ENCODE assay signal across 1 cellular context in the genomic region with DNA sequence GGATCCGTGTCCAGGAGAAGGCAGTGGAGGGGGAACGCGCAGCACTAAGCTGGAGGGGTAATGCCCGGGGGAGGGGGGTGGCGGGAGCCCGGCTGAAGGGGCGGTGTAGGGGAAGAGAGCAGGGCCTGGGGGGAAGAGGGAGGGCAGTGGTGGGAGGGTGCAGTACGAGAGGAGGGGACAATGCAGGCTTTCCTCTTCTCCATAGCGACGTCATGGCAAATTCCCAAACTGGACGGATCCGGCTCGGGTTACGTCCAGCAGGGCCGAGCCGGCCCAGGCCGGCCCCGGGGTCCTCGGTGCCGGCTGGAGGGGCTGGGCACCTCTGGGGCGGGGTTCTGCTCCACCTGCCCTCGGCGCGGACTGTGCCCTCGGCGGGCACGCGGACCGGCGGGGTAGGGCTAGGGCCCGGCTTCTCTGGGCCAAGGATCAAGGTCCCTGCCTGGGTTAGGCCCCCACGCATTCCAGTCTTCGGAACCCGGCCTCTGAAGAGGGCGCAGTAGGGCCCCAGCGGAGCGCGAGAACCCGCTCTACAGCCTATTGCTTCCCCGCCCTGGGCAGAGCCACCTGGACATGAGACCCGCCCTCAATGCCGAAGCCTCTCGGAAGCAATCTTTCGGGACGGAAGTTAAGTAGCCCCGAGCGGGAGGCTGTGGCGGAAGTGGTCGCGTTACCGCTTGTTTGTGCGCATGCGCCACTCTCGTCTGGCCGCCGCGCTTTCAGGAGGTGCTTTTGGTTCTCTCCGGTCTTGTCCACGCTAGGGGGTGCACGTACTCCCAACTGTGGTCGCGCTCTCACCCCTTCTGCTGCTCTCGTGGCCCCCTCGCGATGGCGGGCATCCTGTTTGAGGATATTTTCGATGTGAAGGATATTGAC.
TF ChIP-seq lines count a peak whose summit lies in the region.

No MANE protein-coding gene starts in this region.

TF ChIP-seq in K562, 482 proteins besides CTCF, POLR2A, EP300 and RAD21 (continued from another document and continues in another):
- TF ChIP-seq, protein P1, sequence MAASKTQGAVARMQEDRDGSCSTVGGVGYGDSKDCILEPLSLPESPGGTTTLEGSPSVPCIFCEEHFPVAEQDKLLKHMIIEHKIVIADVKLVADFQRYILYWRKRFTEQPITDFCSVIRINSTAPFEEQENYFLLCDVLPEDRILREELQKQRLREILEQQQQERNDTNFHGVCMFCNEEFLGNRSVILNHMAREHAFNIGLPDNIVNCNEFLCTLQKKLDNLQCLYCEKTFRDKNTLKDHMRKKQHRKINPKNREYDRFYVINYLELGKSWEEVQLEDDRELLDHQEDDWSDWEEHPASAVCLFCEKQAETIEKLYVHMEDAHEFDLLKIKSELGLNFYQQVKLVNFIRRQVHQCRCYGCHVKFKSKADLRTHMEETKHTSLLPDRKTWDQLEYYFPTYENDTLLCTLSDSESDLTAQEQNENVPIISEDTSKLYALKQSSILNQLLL (CRISPR knock-in tag; IDR thresholded peaks at IDR 0.05; ENCODE audit: borderline replicate concordance): no peak
- peak; percentile 46 to 92 (median 51); a peak in 4 of 6 replicates for TF ChIP-seq ZBTB11 (CRISPR knock-in tag; IDR thresholded peaks at IDR 0.05)
- TF ChIP-seq U2AF1 (optimal IDR thresholded peaks at IDR 0.05; ENCODE audit: low read depth, low read length): no peak
- no peak; the same call in 1 of the 2 replicates for TF ChIP-seq ZBTB1 (CRISPR knock-in tag; IDR thresholded peaks at IDR 0.05; ENCODE audit: borderline replicate concordance, low read depth)
- TF ChIP-seq CHD1 (IDR thresholded peaks at IDR 0.05; ENCODE audit: low read length): no peak
- no peak for TF ChIP-seq ZNF57 (CRISPR knock-in tag; IDR thresholded peaks at IDR 0.05)
- TF ChIP-seq VEZF1 (CRISPR knock-in tag; IDR thresholded peaks at IDR 0.05): peak; percentile 81
- no peak for TF ChIP-seq PHTF2 (CRISPR knock-in tag; IDR thresholded peaks at IDR 0.05)
- TF ChIP-seq, protein P2, sequence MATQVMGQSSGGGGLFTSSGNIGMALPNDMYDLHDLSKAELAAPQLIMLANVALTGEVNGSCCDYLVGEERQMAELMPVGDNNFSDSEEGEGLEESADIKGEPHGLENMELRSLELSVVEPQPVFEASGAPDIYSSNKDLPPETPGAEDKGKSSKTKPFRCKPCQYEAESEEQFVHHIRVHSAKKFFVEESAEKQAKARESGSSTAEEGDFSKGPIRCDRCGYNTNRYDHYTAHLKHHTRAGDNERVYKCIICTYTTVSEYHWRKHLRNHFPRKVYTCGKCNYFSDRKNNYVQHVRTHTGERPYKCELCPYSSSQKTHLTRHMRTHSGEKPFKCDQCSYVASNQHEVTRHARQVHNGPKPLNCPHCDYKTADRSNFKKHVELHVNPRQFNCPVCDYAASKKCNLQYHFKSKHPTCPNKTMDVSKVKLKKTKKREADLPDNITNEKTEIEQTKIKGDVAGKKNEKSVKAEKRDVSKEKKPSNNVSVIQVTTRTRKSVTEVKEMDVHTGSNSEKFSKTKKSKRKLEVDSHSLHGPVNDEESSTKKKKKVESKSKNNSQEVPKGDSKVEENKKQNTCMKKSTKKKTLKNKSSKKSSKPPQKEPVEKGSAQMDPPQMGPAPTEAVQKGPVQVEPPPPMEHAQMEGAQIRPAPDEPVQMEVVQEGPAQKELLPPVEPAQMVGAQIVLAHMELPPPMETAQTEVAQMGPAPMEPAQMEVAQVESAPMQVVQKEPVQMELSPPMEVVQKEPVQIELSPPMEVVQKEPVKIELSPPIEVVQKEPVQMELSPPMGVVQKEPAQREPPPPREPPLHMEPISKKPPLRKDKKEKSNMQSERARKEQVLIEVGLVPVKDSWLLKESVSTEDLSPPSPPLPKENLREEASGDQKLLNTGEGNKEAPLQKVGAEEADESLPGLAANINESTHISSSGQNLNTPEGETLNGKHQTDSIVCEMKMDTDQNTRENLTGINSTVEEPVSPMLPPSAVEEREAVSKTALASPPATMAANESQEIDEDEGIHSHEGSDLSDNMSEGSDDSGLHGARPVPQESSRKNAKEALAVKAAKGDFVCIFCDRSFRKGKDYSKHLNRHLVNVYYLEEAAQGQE (CRISPR knock-in tag; IDR thresholded peaks at IDR 0.05; ENCODE audit: low read depth): 0 out of 2 replicates have a peak, but pooled peaks have one; percentile 50
- TF ChIP-seq CAMTA2 (CRISPR knock-in tag; conservative IDR thresholded peaks at IDR 0.05): no peak; the same call in 1 of the 2 replicates
- TF ChIP-seq HDAC2 (IDR thresholded peaks at IDR 0.05): 0 out of 2 replicates have a peak, but pooled peaks have one; percentile 46
- TF ChIP-seq ZSCAN32 (CRISPR knock-in tag; IDR thresholded peaks at IDR 0.05): no peak
- TF ChIP-seq E2F3 (CRISPR knock-in tag; IDR thresholded peaks at IDR 0.05): no peak
- TF ChIP-seq SIN3B (IDR thresholded peaks at IDR 0.05; ENCODE audit: low read depth): no peak
- TF ChIP-seq KLF13 (tag; IDR thresholded peaks at IDR 0.05; ENCODE audit: borderline replicate concordance, low read depth): no peak
- TF ChIP-seq RHOXF2B (CRISPR knock-in tag; conservative IDR thresholded peaks at IDR 0.05): no peak
- TF ChIP-seq ZNF408 (CRISPR knock-in tag; IDR thresholded peaks at IDR 0.05; ENCODE audit: low read depth): no peak
- no peak for TF ChIP-seq THAP12 (CRISPR knock-in tag; IDR thresholded peaks at IDR 0.05)
- TF ChIP-seq, protein P3, sequence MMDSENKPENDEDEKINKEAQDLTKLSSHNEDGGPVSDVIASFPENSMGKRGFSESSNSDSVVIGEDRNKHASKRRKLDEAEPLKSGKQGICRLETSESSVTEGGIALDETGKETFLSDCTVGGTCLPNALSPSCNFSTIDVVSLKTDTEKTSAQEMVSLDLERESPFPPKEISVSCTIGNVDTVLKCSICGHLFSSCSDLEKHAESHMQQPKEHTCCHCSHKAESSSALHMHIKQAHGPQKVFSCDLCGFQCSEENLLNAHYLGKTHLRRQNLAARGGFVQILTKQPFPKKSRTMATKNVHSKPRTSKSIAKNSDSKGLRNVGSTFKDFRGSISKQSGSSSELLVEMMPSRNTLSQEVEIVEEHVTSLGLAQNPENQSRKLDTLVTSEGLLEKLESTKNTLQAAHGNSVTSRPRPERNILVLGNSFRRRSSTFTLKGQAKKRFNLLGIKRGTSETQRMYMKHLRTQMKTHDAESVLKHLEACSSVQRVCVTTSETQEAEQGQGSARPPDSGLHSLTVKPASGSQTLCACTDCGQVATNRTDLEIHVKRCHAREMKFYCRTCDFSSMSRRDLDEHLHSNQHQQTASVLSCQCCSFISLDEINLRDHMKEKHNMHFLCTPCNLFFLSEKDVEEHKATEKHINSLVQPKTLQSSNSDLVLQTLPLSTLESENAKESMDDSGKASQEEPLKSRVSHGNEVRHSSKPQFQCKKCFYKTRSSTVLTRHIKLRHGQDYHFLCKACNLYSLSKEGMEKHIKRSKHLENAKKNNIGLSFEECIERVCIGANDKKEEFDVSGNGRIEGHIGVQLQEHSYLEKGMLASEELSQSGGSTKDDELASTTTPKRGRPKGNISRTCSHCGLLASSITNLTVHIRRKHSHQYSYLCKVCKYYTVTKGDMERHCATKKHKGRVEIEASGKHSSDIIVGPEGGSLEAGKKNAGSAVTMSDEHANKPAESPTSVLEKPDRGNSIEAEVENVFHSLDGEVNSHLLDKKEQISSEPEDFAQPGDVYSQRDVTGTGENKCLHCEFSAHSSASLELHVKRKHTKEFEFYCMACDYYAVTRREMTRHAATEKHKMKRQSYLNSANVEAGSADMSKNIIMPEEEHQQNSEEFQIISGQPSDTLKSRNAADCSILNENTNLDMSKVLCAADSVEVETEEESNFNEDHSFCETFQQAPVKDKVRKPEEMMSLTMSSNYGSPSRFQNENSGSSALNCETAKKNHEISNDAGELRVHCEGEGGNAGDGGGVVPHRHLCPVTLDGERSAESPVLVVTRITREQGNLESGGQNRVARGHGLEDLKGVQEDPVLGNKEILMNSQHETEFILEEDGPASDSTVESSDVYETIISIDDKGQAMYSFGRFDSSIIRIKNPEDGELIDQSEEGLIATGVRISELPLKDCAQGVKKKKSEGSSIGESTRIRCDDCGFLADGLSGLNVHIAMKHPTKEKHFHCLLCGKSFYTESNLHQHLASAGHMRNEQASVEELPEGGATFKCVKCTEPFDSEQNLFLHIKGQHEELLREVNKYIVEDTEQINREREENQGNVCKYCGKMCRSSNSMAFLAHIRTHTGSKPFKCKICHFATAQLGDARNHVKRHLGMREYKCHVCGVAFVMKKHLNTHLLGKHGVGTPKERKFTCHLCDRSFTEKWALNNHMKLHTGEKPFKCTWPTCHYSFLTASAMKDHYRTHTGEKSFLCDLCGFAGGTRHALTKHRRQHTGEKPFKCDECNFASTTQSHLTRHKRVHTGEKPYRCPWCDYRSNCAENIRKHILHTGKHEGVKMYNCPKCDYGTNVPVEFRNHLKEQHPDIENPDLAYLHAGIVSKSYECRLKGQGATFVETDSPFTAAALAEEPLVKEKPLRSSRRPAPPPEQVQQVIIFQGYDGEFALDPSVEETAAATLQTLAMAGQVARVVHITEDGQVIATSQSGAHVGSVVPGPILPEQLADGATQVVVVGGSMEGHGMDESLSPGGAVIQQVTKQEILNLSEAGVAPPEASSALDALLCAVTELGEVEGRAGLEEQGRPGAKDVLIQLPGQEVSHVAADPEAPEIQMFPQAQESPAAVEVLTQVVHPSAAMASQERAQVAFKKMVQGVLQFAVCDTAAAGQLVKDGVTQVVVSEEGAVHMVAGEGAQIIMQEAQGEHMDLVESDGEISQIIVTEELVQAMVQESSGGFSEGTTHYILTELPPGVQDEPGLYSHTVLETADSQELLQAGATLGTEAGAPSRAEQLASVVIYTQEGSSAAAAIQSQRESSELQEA (IDR thresholded peaks at IDR 0.05; ENCODE audit: low read depth): no peak
- no peak for TF ChIP-seq ZNF212 (CRISPR knock-in tag; IDR thresholded peaks at IDR 0.05)
- TF ChIP-seq SUPT5H (IDR thresholded peaks at IDR 0.05): peak; percentile 90
- TF ChIP-seq, protein P4, sequence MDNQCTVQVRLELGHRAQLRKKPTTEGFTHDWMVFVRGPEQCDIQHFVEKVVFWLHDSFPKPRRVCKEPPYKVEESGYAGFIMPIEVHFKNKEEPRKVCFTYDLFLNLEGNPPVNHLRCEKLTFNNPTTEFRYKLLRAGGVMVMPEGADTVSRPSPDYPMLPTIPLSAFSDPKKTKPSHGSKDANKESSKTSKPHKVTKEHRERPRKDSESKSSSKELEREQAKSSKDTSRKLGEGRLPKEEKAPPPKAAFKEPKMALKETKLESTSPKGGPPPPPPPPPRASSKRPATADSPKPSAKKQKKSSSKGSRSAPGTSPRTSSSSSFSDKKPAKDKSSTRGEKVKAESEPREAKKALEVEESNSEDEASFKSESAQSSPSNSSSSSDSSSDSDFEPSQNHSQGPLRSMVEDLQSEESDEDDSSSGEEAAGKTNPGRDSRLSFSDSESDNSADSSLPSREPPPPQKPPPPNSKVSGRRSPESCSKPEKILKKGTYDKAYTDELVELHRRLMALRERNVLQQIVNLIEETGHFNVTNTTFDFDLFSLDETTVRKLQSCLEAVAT (IDR thresholded peaks at IDR 0.05): peak in 1 of 2 experiments; percentile 75; a peak in 1 of 4 replicates
- no peak for TF ChIP-seq SRSF7 (optimal IDR thresholded peaks at IDR 0.05; ENCODE audit: low read depth, low read length)
- no peak for TF ChIP-seq RBM25 (IDR thresholded peaks at IDR 0.05; ENCODE audit: low read depth, low read length, severe bottlenecking)
- TF ChIP-seq ZFP1 (CRISPR knock-in tag; IDR thresholded peaks at IDR 0.05): no peak
- TF ChIP-seq CREB1 (IDR thresholded peaks at IDR 0.05): peak; percentile 18
- TF ChIP-seq CREB1 (CRISPR knock-in tag; IDR thresholded peaks at IDR 0.05): peak; percentile 64
- peak; percentile 56 for TF ChIP-seq FIP1L1 (IDR thresholded peaks at IDR 0.05; ENCODE audit: low read depth, low read length, poor library complexity, severe bottlenecking)
- no peak for TF ChIP-seq NCOA2 (IDR thresholded peaks at IDR 0.05; ENCODE audit: partially characterized antibody in 2 of 2)
- TF ChIP-seq NR2F6 (CRISPR knock-in tag; IDR thresholded peaks at IDR 0.05): no peak
- TF ChIP-seq MTA3 (IDR thresholded peaks at IDR 0.05; ENCODE audit: borderline replicate concordance): peak; percentile 71
- TF ChIP-seq NR3C1 (CRISPR knock-in tag; IDR thresholded peaks at IDR 0.05): no peak; the same call in 1 of the 2 replicates
